1 cellular context compared by ENCODE assay signal in genomic region chr12:110023634-110024023, GRCh38.
TF ChIP-seq lines count a peak whose summit lies in the region.

No MANE protein-coding gene starts in this region.

TF ChIP-seq in IMR-90, 13 proteins besides CTCF, POLR2A, EP300 and RAD21:
- TF ChIP-seq CEBPB (IDR thresholded peaks at IDR 0.05; ENCODE audit: low read depth, low read length): no peak
